ENCODE assay signal across 8 cellular contexts in the genomic region with DNA sequence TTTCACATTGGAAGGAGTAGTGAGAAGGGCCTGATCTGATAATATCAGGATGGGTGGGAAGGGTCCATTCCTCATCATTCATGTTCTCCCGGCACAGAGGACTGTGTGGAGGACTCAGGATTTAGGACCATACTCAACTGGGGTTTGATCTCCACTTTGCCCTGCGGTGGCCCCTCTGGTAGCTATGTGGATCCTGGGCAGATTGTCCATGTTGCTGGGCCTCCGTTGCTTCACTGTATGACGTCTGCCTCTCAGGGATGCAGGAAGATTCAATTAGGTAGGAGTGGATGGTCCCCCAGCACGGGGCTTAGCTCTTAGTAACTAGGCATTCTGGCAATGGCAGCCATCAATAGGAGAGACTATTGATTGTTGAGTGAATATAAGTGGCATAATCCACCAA. TPM values are rescaled to one million over a fixed set of nuclear protein-coding genes. Genes with fewer than 3 reads are reported as not detected.
DNase-seq lines count a peak whose midpoint lies in the region; FAIRE-seq and TF ChIP-seq lines count a peak whose summit lies in the region.

No MANE protein-coding gene starts in this region.

- no peaks in the 10 kb centered on the region for H3K9me3 Mint-ChIP-seq in T-helper 2 cell treated with Interferon-gamma antibody and Interleukin-4, amounts not matched to agents 5 μg/mL and 100 μg/mL, for 36 hours
- H3K9me3 Mint-ChIP-seq in activated T-helper 2 cell treated with anti-CD3 and anti-CD28 coated beads, Interferon-gamma antibody, Interleukin-2, Interleukin-4, amounts not matched to agents 10 μg/mL and 5 μg/mL and 100 μg/mL, durations not matched to agents 14 hours and 24 hours and 36 hours: no peaks in the 10 kb centered on the region

- intact Hi-C loops in activated T-helper 2 cell treated with anti-CD3 and anti-CD28 coated beads, Interferon-gamma antibody, Interleukin-2, Interleukin-4, amounts not matched to agents 10 μg/mL and 5 μg/mL and 100 μg/mL, durations not matched to agents 14 hours and 24 hours and 36 hours (cut with micrococcal nuclease): loop anchor here (1.0 to 10.0 kb wide), 7 partner anchors 31 to 507 kb away; a partner anchor contains a TSS

- H3K4me2 ChIP-seq in keratinocyte (ENCODE audit: control insufficient read depth, extremely low read depth, insufficient read depth, low read depth, low read length): peak overlapping the region; percentile 90

- H3K36me3 Mint-ChIP-seq in T-helper 2 cell treated with Interferon-gamma antibody and Interleukin-4, amounts not matched to agents 5 μg/mL and 100 μg/mL, for 36 hours (ENCODE audit: low read depth): peaks cover 48% of the 10 kb centered on the region
- peaks cover 64% of the 10 kb centered on the region for H3K36me3 Mint-ChIP-seq in activated T-helper 2 cell treated with anti-CD3 and anti-CD28 coated beads, Interferon-gamma antibody, Interleukin-2, Interleukin-4, amounts not matched to agents 10 μg/mL and 5 μg/mL and 100 μg/mL, durations not matched to agents 14 hours and 24 hours and 36 hours (ENCODE audit: low read depth)

- no peak for TF ChIP-seq CTCF in keratinocyte (optimal IDR thresholded peaks at IDR 0.05 in 1 of 3, IDR thresholded peaks at IDR 0.05 in 1 of 3, conservative IDR thresholded peaks at IDR 0.05 in 1 of 3; ENCODE audit: extremely low read depth in 1 of 3, insufficient read depth in 2 of 3, low read length in 3 of 3)

- peaks cover under 1% of the 10 kb centered on the region for H3K27me3 Mint-ChIP-seq in T-helper 2 cell treated with Interferon-gamma antibody and Interleukin-4, amounts not matched to agents 5 μg/mL and 100 μg/mL, for 36 hours (ENCODE audit: low read depth)
- no peaks in the 10 kb centered on the region for H3K27me3 Mint-ChIP-seq in activated T-helper 2 cell treated with anti-CD3 and anti-CD28 coated beads, Interferon-gamma antibody, Interleukin-2, Interleukin-4, amounts not matched to agents 10 μg/mL and 5 μg/mL and 100 μg/mL, durations not matched to agents 14 hours and 24 hours and 36 hours (ENCODE audit: low read depth)

- peaks cover 52% of the 10 kb centered on the region for H3K79me2 ChIP-seq in keratinocyte (ENCODE audit: control insufficient read depth, insufficient read depth, low read length)

- peaks cover 7 to 33% of the 10 kb centered on the region in 2 experiments for H3K36me3 ChIP-seq in keratinocyte (ENCODE audit: control insufficient read depth in 2 of 2, extremely low read depth in 1 of 2, insufficient read depth in 2 of 2, low read length in 2 of 2)

- dilution Hi-C loops in keratinocyte (cut with MboI; ENCODE audit: extremely low pct_ligation_motif_present, low sequenced_read_pairs): no loop called here

- peak overlapping the region; percentile 97 for H3K27ac ChIP-seq in keratinocyte (ENCODE audit: control insufficient read depth, insufficient read depth, low read length)
- peak overlapping the region; percentile 31 for H3K27ac ChIP-seq in substantia nigra (ENCODE audit: low read depth, low read length, poor library complexity, severe bottlenecking)

- H3K9me3 ChIP-seq in keratinocyte (ENCODE audit: control insufficient read depth, low read depth, low read length): no peaks in the 10 kb centered on the region

- no peaks in the 10 kb centered on the region for H3K9me1 ChIP-seq in keratinocyte (ENCODE audit: control insufficient read depth, extremely low read depth, insufficient read depth, low read length)

- peak; percentile 62 for FAIRE-seq in keratinocyte (lab: Jason Lieb, UNC)

- no peak overlapping the region for H3K27ac Mint-ChIP-seq in T-helper 2 cell treated with Interferon-gamma antibody and Interleukin-4, amounts not matched to agents 5 μg/mL and 100 μg/mL, for 36 hours
- H3K27ac Mint-ChIP-seq in activated T-helper 2 cell treated with anti-CD3 and anti-CD28 coated beads, Interferon-gamma antibody, Interleukin-2, Interleukin-4, amounts not matched to agents 10 μg/mL and 5 μg/mL and 100 μg/mL, durations not matched to agents 14 hours and 24 hours and 36 hours: no peak overlapping the region

- no peaks in the 10 kb centered on the region for H4K20me1 ChIP-seq in keratinocyte (ENCODE audit: control insufficient read depth, extremely low read depth, insufficient read depth, low read length)

- peaks cover 49% of the 10 kb centered on the region for H3K4me1 ChIP-seq in keratinocyte (ENCODE audit: control insufficient read depth, extremely low read depth, insufficient read depth, low read length)

- DNase-seq in T-helper 2 cell treated with Interferon-gamma antibody and Interleukin-4, amounts not matched to agents 5 μg/mL and 100 μg/mL, for 36 hours (ENCODE audit: low spot score): no peak
- DNase-seq in T-helper 2 cell (no peak), keratinocyte (ENCODE audit: low read depth, low spot score) (no peak), substantia nigra (lab: John Stamatoyannopoulos, UW) (no peak), NCI-H82 treated with DMSO at 0.1 percent for 48 hours (lab: John Stamatoyannopoulos, UW; ENCODE audit: unreplicated experiment) (no peak)
- no peak for DNase-seq in activated T-helper 2 cell treated with anti-CD3 and anti-CD28 coated beads, Interferon-gamma antibody, Interleukin-2, Interleukin-4, amounts not matched to agents 10 μg/mL and 5 μg/mL and 100 μg/mL, durations not matched to agents 14 hours and 24 hours and 36 hours (ENCODE audit: low spot score)
- no peak for DNase-seq in stimulated activated naive CD4-positive, alpha-beta T cell treated with Interleukin-2 at 50 U/mL for 16 hours (lab: John Stamatoyannopoulos, UW)
- DNase-seq in stimulated activated CD4-positive, alpha-beta T cell treated with anti-CD3 and anti-CD28 coated beads, Interleukin-1b, Interleukin-23, amount 100 ng/mL, for 48 hours: no peak

- peak overlapping the region; percentile 97 for H3K4me3 Mint-ChIP-seq in T-helper 2 cell treated with Interferon-gamma antibody and Interleukin-4, amounts not matched to agents 5 μg/mL and 100 μg/mL, for 36 hours
- H3K4me3 Mint-ChIP-seq in activated T-helper 2 cell treated with anti-CD3 and anti-CD28 coated beads, Interferon-gamma antibody, Interleukin-2, Interleukin-4, amounts not matched to agents 10 μg/mL and 5 μg/mL and 100 μg/mL, durations not matched to agents 14 hours and 24 hours and 36 hours (ENCODE audit: low read depth): peak overlapping the region; percentile 94

- no peaks in the 10 kb centered on the region for H3K27me3 ChIP-seq in keratinocyte (ENCODE audit: control insufficient read depth, extremely low read depth, insufficient read depth, low read length)

- H2AFZ ChIP-seq in keratinocyte (ENCODE audit: control insufficient read depth, low read length): no peak overlapping the region

- peaks cover 34% of the 10 kb centered on the region for H3K4me1 Mint-ChIP-seq in T-helper 2 cell treated with Interferon-gamma antibody and Interleukin-4, amounts not matched to agents 5 μg/mL and 100 μg/mL, for 36 hours (ENCODE audit: low read depth)
- peaks cover 52% of the 10 kb centered on the region for H3K4me1 Mint-ChIP-seq in activated T-helper 2 cell treated with anti-CD3 and anti-CD28 coated beads, Interferon-gamma antibody, Interleukin-2, Interleukin-4, amounts not matched to agents 10 μg/mL and 5 μg/mL and 100 μg/mL, durations not matched to agents 14 hours and 24 hours and 36 hours (ENCODE audit: low read depth)

- peak overlapping the region; percentile 84 to 97 (median 85) for H3K4me3 ChIP-seq in keratinocyte (ENCODE audit: control insufficient read depth in 2 of 3, extremely low read depth in 1 of 3, insufficient read depth in 2 of 3, low read depth in 1 of 3, low read length in 3 of 3)

- peak overlapping the region; percentile 98 for H3K9ac ChIP-seq in keratinocyte (ENCODE audit: control insufficient read depth, extremely low read depth, insufficient read depth, low read length)

RNA-seq across cellular contexts. Expression of a gene that starts 2.3 kb away (rescaled TPM):
- 62.8 and 63.9 TPM in 2 replicates for total RNA-seq in activated T-helper 2 cell treated with anti-CD3 and anti-CD28 coated beads, Interferon-gamma antibody, Interleukin-2, Interleukin-4, amounts not matched to agents 10 μg/mL and 5 μg/mL and 100 μg/mL, durations not matched to agents 14 hours and 24 hours and 36 hours
- polyA plus RNA-seq in keratinocyte: 58.5 to 61.4 TPM (median 60.3 TPM) in 3 replicates
- polyA plus RNA-seq in keratinocyte (2011; ENCODE audit: low read depth): 143 TPM
- 29.1 and 35.4 TPM in 2 replicates for polyA plus RNA-seq in keratinocyte (2011; cell fraction: cytosol; rRNA removed)
- 122 and 140 TPM in 2 replicates for polyA plus RNA-seq in keratinocyte (2011; cell fraction: nucleus; rRNA removed)
- polyA plus RNA-seq in keratinocyte (2012; ENCODE audit: low replicate concordance): 37.3 and 92.4 TPM in 2 replicates
- polyA minus RNA-seq in keratinocyte: 46.3 to 57.2 TPM (median 49.1 TPM) in 3 replicates
- 34.7 TPM for polyA minus RNA-seq in keratinocyte (2011; cell fraction: cytosol; rRNA and poly(A)+ RNA removed)
- 70.5 and 112 TPM in 2 replicates for polyA minus RNA-seq in keratinocyte (2011; cell fraction: nucleus; rRNA and poly(A)+ RNA removed)
